Comparison of ENCODE assay signal across 19 cellular contexts in genomic region chr7:12930534-12930933, GRCh38.
A peak's percentile ranks its signal among the peaks of the same experiment; 100 is the strongest.
DNase-seq lines count a peak whose midpoint lies in the region; ATAC-seq, FAIRE-seq and TF ChIP-seq lines count a peak whose summit lies in the region.
"Had no signal": no experiment of that assay in that cellular context is flagged by ENCODE, and none has a peak within 500 bp of the region (broad histone marks: within the 10 kb centered on the region; RNA-seq: fewer than 3 reads in every experiment).

No MANE protein-coding gene starts in this region.

- no peaks in the 10 kb centered on the region for H3K9me1 ChIP-seq in K562 (ENCODE audit: control insufficient read depth, insufficient read depth, low read length)

- TF ChIP-seq CTCF in K562 (IDR thresholded peaks at IDR 0.05 in 2 of 3, conservative IDR thresholded peaks at IDR 0.05 in 1 of 3; ENCODE audit: insufficient read depth in 2 of 3, low read depth in 1 of 3, low read length in 3 of 3) (no peak), fibroblast of pulmonary artery (IDR thresholded peaks at IDR 0.05; ENCODE audit: low read length, missing control alignments) (no peak), upper lobe of right lung (IDR thresholded peaks at IDR 0.05) (no peak)

- H3K36me3 ChIP-seq in K562 (ENCODE audit: control insufficient read depth, insufficient read depth, low read length), result no peaks in the 10 kb centered on the region
- no peaks in the 10 kb centered on the region for H3K36me3 ChIP-seq in upper lobe of right lung

- no peaks in the 10 kb centered on the region for H3K9me3 Mint-ChIP-seq in stimulated activated naive B cell treated with anti-CD40 and anti-IgM and Interleukin-4, amounts not matched to agents 10 μg/mL and 1 μg/mL and 100 μg/mL, for 72 hours
- H3K9me3 Mint-ChIP-seq: CD8-positive, alpha-beta T cell; IgD-negative memory B cell had no signal

- H3K36me3 Mint-ChIP-seq in stimulated activated naive B cell treated with anti-CD40 and anti-IgM and Interleukin-4, amounts not matched to agents 10 μg/mL and 1 μg/mL and 100 μg/mL, for 72 hours, result no peaks in the 10 kb centered on the region
- H3K36me3 Mint-ChIP-seq: CD8-positive, alpha-beta T cell; IgD-negative memory B cell had no signal

- no peak for TF ChIP-seq POLR2A in K562 (conservative IDR thresholded peaks at IDR 0.05)

- TF ChIP-seq EP300 in K562 (IDR thresholded peaks at IDR 0.05; ENCODE audit: low read length), result peak; percentile 33; the same call in 1 of the 2 replicates

- ATAC-seq in K562 (0 out of 3 replicates have a peak, but pooled peaks have one; percentile 23), upper lobe of right lung (no peak)
- ATAC-seq in stimulated activated naive B cell treated with anti-CD40 and anti-IgM and Interleukin-4, amounts not matched to agents 10 μg/mL and 1 μg/mL and 100 μg/mL, for 72 hours (replicated peaks), result no peak
- ATAC-seq: CD8-positive, alpha-beta T cell; HCT116 had no signal

- TF ChIP-seq RAD21 in K562 (CRISPR knock-in tag; conservative IDR thresholded peaks at IDR 0.05 in 1 of 2, IDR thresholded peaks at IDR 0.05 in 1 of 2), result no peak

- BruUV-seq in K562 (replicated peaks; lab: Mats Ljungman, UMichigan), result no TSS peak

- H4K20me1 ChIP-seq in K562 (replicated peaks; ENCODE audit: control insufficient read depth, insufficient read depth, low read length), result no peaks in the 10 kb centered on the region

- peaks cover 0 to 6% of the 10 kb centered on the region in 2 donors for H3K27me3 Mint-ChIP-seq in stimulated activated naive B cell treated with anti-CD40 and anti-IgM and Interleukin-4, amounts not matched to agents 10 μg/mL and 1 μg/mL and 100 μg/mL, for 72 hours
- H3K27me3 Mint-ChIP-seq: B cell, IgD-negative memory B cell had no signal

- POLR2A ChIA-PET in K562 (lab: Yijun Ruan, JAX), result no interaction called here

- no peak overlapping the region for H3K4me3 Mint-ChIP-seq in stimulated activated naive B cell treated with anti-CD40 and anti-IgM and Interleukin-4, amounts not matched to agents 10 μg/mL and 1 μg/mL and 100 μg/mL, for 72 hours
- H3K4me3 Mint-ChIP-seq: B cell; CD8-positive, alpha-beta T cell; IgD-negative memory B cell had no signal

- intact Hi-C loops in K562 (cut with micrococcal nuclease) (no loop called here), upper lobe of right lung (cut with DNase I) (no loop called here)

- DNase-seq in KBM-7 (peak; percentile 4), K562 (ENCODE audit: extremely low read depth in 1 of 4, low spot score in 3 of 4) (peak in 1 of 4 experiments; percentile 12), fibroblast of pulmonary artery (ENCODE audit: low read depth) (peak; percentile 36), CD1c-positive myeloid dendritic cell (ENCODE audit: extremely low spot score) (no peak), upper lobe of right lung (no peak)
- DNase-seq in stimulated activated naive B cell treated with anti-CD40 and anti-IgM and Interleukin-4, amounts not matched to agents 10 μg/mL and 1 μg/mL and 100 μg/mL, for 72 hours, result no peak
- no peak for DNase-seq in central memory CD4-positive, alpha-beta T cell
- DNase-seq: CD8-positive, alpha-beta T cell; DMS79 treated with DMSO at 0.1 percent for 48 hours; MV-4-11; NCI-H1417 treated with DMSO at 0.1 percent for 48 hours; NCI-H1930; NCI-H748 treated with DMSO at 0.1 percent for 48 hours; OCI-M1; SIG-M5 had no signal

- CTCF ChIA-PET in K562 (lab: Yijun Ruan, JAX; ENCODE audit: low intra/inter-chr PET ratio), result no interaction called here

- H3K4me2 ChIP-seq in K562 (ENCODE audit: insufficient read depth, low read length), result no peak overlapping the region

- no peak for FAIRE-seq in K562 (lab: Jason Lieb, UNC)
- FAIRE-seq: G401.6 had no signal

- in situ Hi-C loops in KBM-7 (cut with MboI; ENCODE audit: low pct_unique_long_range_greater_than_20kb, low sequenced_read_pairs), result no loop called here
- in situ Hi-C loops in K562 (cut with MboI), result no loop called here

- H3K4me3 ChIP-seq in K562 (no peak overlapping the region), fibroblast of pulmonary artery (replicated peaks; ENCODE audit: low read depth, low read length) (no peak overlapping the region), upper lobe of right lung (no peak overlapping the region)

- H3K27me3 ChIP-seq in K562 (ENCODE audit: control insufficient read depth in 2 of 2, insufficient read depth in 2 of 2, low read length in 2 of 2), result no peaks in the 10 kb centered on the region
- no peaks in the 10 kb centered on the region for H3K27me3 ChIP-seq in upper lobe of right lung

- H3K9me3 ChIP-seq in K562 (replicated peaks; ENCODE audit: control insufficient read depth, insufficient read depth, low read depth, low read length), result no peaks in the 10 kb centered on the region
- no peaks in the 10 kb centered on the region for H3K9me3 ChIP-seq in upper lobe of right lung

- no peaks in the 10 kb centered on the region for H3K79me2 ChIP-seq in K562 (ENCODE audit: control insufficient read depth, insufficient read depth, low read length)

- WGBS in K562 (ENCODE audit: insufficient coverage, low coverage, missing lambda C conversion rate), result 0% methylated on average over 2 of the region's 2 CpGs

- H3K9ac ChIP-seq in K562 (ENCODE audit: insufficient read depth in 1 of 2, low read depth in 2 of 2, low read length in 2 of 2), result no peak overlapping the region

- no peak overlapping the region for H3K27ac Mint-ChIP-seq in stimulated activated naive B cell treated with anti-CD40 and anti-IgM and Interleukin-4, amounts not matched to agents 10 μg/mL and 1 μg/mL and 100 μg/mL, for 72 hours
- H3K27ac Mint-ChIP-seq: B cell; CD8-positive, alpha-beta T cell; IgD-negative memory B cell had no signal

- H3K4me1 Mint-ChIP-seq in stimulated activated naive B cell treated with anti-CD40 and anti-IgM and Interleukin-4, amounts not matched to agents 10 μg/mL and 1 μg/mL and 100 μg/mL, for 72 hours, result no peaks in the 10 kb centered on the region
- H3K4me1 Mint-ChIP-seq: B cell, IgD-negative memory B cell had no signal

- peaks cover 0 to 21% of the 10 kb centered on the region in 2 experiments; a peak in 3 of 5 replicates for H3K4me1 ChIP-seq in K562 (replicated peaks in 1 of 2; ENCODE audit: control insufficient read depth in 2 of 2, insufficient read depth in 2 of 2, low read length in 2 of 2)
- no peaks in the 10 kb centered on the region for H3K4me1 ChIP-seq in upper lobe of right lung

- peak overlapping the region; percentile 11; the same call in 1 of the 3 replicates for H3K27ac ChIP-seq in K562 (ENCODE audit: extremely low read depth, low read depth, low read length)
- H3K27ac ChIP-seq in upper lobe of right lung, result no peak overlapping the region

- H2AFZ ChIP-seq in K562 (ENCODE audit: low read depth, low read length), result 0 out of 2 replicates have a peak overlapping the region, but pooled peaks have one; percentile 2

TF ChIP-seq in K562, 482 proteins besides CTCF, POLR2A, EP300 and RAD21 (continues in another document):
- TF ChIP-seq RBBP5 (IDR thresholded peaks at IDR 0.05; ENCODE audit: borderline replicate concordance, insufficient read depth, low read length, poor library complexity, severe bottlenecking) (no peak), SMARCC2 (IDR thresholded peaks at IDR 0.05; ENCODE audit: low read depth) (0 out of 2 replicates have a peak, but pooled peaks have one; percentile 29), ZNF766 (CRISPR knock-in tag; conservative IDR thresholded peaks at IDR 0.05) (no peak), SOX6 (IDR thresholded peaks at IDR 0.05) (0 out of 2 replicates have a peak, but pooled peaks have one; percentile 30), DPF2 (IDR thresholded peaks at IDR 0.05) (peak; percentile 43), ELK1 (CRISPR knock-in tag; IDR thresholded peaks at IDR 0.05) (no peak), NBN (IDR thresholded peaks at IDR 0.05; ENCODE audit: low read depth) (no peak), MCM7 (IDR thresholded peaks at IDR 0.05) (no peak), CUX1 (CRISPR knock-in tag; IDR thresholded peaks at IDR 0.05) (no peak)

Comparison
In these comparisons a context has a peak if more than half of its experiments do, and no peak if none do; other contexts are left out.
1. DNase-seq: peak in KBM-7 (single experiment) and fibroblast of pulmonary artery (single experiment); none in stimulated activated naive B cell treated with anti-CD40 and anti-IgM and Interleukin-4, amounts not matched to agents 10 μg/mL and 1 μg/mL and 100 μg/mL, for 72 hours (single experiment), CD1c-positive myeloid dendritic cell (single experiment), upper lobe of right lung (single experiment) and central memory CD4-positive, alpha-beta T cell (single experiment).